11 cellular contexts compared by ENCODE assay signal in genomic region chr15:100201376-100202280, GRCh38.
A peak's percentile ranks its signal among the peaks of the same experiment; 100 is the strongest.
DNase-seq lines count a peak whose midpoint lies in the region; ATAC-seq and TF ChIP-seq lines count a peak whose summit lies in the region.
"Had no signal": no experiment of that assay in that cellular context is flagged by ENCODE, and none has a peak within 500 bp of the region (broad histone marks: within the 10 kb centered on the region; RNA-seq: fewer than 3 reads in every experiment).

No MANE protein-coding gene starts in this region.

- no peaks in the 10 kb centered on the region for H3K27me3 Mint-ChIP-seq in Caco-2 (ENCODE audit: insufficient read depth, unreplicated experiment)
- no peaks in the 10 kb centered on the region for H3K27me3 Mint-ChIP-seq in activated naive CD8-positive, alpha-beta T cell

- H3K4me1 ChIP-seq in Caco-2, result peaks cover 27% of the 10 kb centered on the region
- peaks cover 30% of the 10 kb centered on the region for H3K4me1 ChIP-seq in mucosa of descending colon (ENCODE audit: low read depth)
- H3K4me1 ChIP-seq: tibial nerve had no signal

- BruUV-seq in Caco-2 (replicated peaks; lab: Mats Ljungman, UMichigan), result no TSS peak

- peak; percentile 11 for ATAC-seq in mucosa of descending colon

- H3K4me3 ChIP-seq in Caco-2 (ENCODE audit: low read depth, low read length) (no peak overlapping the region), mucosa of descending colon (no peak overlapping the region)
- H3K4me3 ChIP-seq: SK-N-MC, tibial nerve had no signal

- no peaks in the 10 kb centered on the region for H3K9me3 Mint-ChIP-seq in Caco-2 (ENCODE audit: unreplicated experiment)
- H3K9me3 Mint-ChIP-seq in activated naive CD8-positive, alpha-beta T cell (ENCODE audit: low read depth), result no peaks in the 10 kb centered on the region
- H3K9me3 Mint-ChIP-seq: memory B cell had no signal

- H3K27ac Mint-ChIP-seq in Caco-2 (ENCODE audit: unreplicated experiment), result no peak overlapping the region
- peak overlapping the region; percentile 61 for H3K27ac Mint-ChIP-seq in activated naive CD8-positive, alpha-beta T cell
- H3K27ac Mint-ChIP-seq: memory B cell had no signal

- no peaks in the 10 kb centered on the region for H3K36me3 Mint-ChIP-seq in Caco-2 (ENCODE audit: insufficient read depth, unreplicated experiment)
- peaks cover 7% of the 10 kb centered on the region for H3K36me3 Mint-ChIP-seq in activated naive CD8-positive, alpha-beta T cell
- H3K36me3 Mint-ChIP-seq: memory B cell had no signal

- POLR2A ChIA-PET in Caco-2 (lab: Charles Lee), result no interaction called here
- POLR2A ChIA-PET in HEK293T (lab: Yijun Ruan, JAX), result no interaction called here

- H3K9me3 ChIP-seq in Caco-2 (no peaks in the 10 kb centered on the region), mucosa of descending colon (no peaks in the 10 kb centered on the region)

- peak in 1 of 2 experiments; percentile 8 for DNase-seq in Caco-2
- peak; percentile 29 for DNase-seq in HEK293T (ENCODE audit: extremely low spot score)
- no peak for DNase-seq in mucosa of descending colon
- no peak for DNase-seq in NCI-H2081 (lab: John Stamatoyannopoulos, UW)
- no peak for DNase-seq in cardiac septum (ENCODE audit: low spot score)
- no peak for DNase-seq in NCI-H526 treated with DMSO at 0.1 percent for 48 hours (lab: John Stamatoyannopoulos, UW)
- DNase-seq in NCI-H1694 treated with DMSO at 0.1 percent for 48 hours (lab: John Stamatoyannopoulos, UW), result no peak

- intact Hi-C loops in Caco-2 (cut with micrococcal nuclease; ENCODE audit: unreplicated experiment) (no loop called here), mucosa of descending colon (cut with DNase I, micrococcal nuclease) (no loop called here), cardiac septum (cut with DNase I) (no loop called here)

- TF ChIP-seq CTCF in Caco-2 (IDR thresholded peaks at IDR 0.05; ENCODE audit: insufficient read depth in 1 of 2, low read depth in 1 of 2, low read length in 1 of 2, severe bottlenecking in 1 of 2, unreplicated experiment in 1 of 2) (no peak), mucosa of descending colon (IDR thresholded peaks at IDR 0.05) (no peak)

- H3K4me3 Mint-ChIP-seq in Caco-2 (ENCODE audit: unreplicated experiment), result peak overlapping the region; percentile 16
- peak overlapping the region; percentile 73 for H3K4me3 Mint-ChIP-seq in activated naive CD8-positive, alpha-beta T cell
- H3K4me3 Mint-ChIP-seq: memory B cell had no signal

- no peaks in the 10 kb centered on the region for H3K27me3 ChIP-seq in Caco-2 (replicated peaks; ENCODE audit: control insufficient read depth, insufficient read depth, low read length)
- H3K27me3 ChIP-seq: tibial nerve had no signal

- peaks cover 16% of the 10 kb centered on the region for H3K4me1 Mint-ChIP-seq in Caco-2 (ENCODE audit: low read depth, unreplicated experiment)
- H3K4me1 Mint-ChIP-seq in activated naive CD8-positive, alpha-beta T cell (ENCODE audit: low read depth), result peaks cover 26% of the 10 kb centered on the region

- H3K36me3 ChIP-seq in Caco-2 (ENCODE audit: control insufficient read depth, insufficient read depth, low read length) (no peaks in the 10 kb centered on the region), mucosa of descending colon (ENCODE audit: low read depth) (no peaks in the 10 kb centered on the region)
- H3K36me3 ChIP-seq: tibial nerve had no signal

- CTCF ChIA-PET in Caco-2 (lab: Charles Lee), result no interaction called here
- CTCF ChIA-PET in HEK293T (lab: Yijun Ruan, JAX), result no interaction called here

TF ChIP-seq in HEK293T, 16 proteins besides CTCF, POLR2A, EP300 and RAD21:
- TF ChIP-seq L3MBTL2 (conservative IDR thresholded peaks at IDR 0.05) (peak; percentile 11; the same call in 1 of the 2 replicates), TARDBP (IDR thresholded peaks at IDR 0.05) (no peak)
